ENCODE assay signal across 1 cellular context in genomic region chr19:11204943-11205349, GRCh38.
TF ChIP-seq lines count a peak whose summit lies in the region.

No MANE protein-coding gene starts in this region.

TF ChIP-seq in GM23338, 12 proteins besides CTCF, POLR2A, EP300 and RAD21 (continued from another document):
- TF ChIP-seq, protein P1, sequence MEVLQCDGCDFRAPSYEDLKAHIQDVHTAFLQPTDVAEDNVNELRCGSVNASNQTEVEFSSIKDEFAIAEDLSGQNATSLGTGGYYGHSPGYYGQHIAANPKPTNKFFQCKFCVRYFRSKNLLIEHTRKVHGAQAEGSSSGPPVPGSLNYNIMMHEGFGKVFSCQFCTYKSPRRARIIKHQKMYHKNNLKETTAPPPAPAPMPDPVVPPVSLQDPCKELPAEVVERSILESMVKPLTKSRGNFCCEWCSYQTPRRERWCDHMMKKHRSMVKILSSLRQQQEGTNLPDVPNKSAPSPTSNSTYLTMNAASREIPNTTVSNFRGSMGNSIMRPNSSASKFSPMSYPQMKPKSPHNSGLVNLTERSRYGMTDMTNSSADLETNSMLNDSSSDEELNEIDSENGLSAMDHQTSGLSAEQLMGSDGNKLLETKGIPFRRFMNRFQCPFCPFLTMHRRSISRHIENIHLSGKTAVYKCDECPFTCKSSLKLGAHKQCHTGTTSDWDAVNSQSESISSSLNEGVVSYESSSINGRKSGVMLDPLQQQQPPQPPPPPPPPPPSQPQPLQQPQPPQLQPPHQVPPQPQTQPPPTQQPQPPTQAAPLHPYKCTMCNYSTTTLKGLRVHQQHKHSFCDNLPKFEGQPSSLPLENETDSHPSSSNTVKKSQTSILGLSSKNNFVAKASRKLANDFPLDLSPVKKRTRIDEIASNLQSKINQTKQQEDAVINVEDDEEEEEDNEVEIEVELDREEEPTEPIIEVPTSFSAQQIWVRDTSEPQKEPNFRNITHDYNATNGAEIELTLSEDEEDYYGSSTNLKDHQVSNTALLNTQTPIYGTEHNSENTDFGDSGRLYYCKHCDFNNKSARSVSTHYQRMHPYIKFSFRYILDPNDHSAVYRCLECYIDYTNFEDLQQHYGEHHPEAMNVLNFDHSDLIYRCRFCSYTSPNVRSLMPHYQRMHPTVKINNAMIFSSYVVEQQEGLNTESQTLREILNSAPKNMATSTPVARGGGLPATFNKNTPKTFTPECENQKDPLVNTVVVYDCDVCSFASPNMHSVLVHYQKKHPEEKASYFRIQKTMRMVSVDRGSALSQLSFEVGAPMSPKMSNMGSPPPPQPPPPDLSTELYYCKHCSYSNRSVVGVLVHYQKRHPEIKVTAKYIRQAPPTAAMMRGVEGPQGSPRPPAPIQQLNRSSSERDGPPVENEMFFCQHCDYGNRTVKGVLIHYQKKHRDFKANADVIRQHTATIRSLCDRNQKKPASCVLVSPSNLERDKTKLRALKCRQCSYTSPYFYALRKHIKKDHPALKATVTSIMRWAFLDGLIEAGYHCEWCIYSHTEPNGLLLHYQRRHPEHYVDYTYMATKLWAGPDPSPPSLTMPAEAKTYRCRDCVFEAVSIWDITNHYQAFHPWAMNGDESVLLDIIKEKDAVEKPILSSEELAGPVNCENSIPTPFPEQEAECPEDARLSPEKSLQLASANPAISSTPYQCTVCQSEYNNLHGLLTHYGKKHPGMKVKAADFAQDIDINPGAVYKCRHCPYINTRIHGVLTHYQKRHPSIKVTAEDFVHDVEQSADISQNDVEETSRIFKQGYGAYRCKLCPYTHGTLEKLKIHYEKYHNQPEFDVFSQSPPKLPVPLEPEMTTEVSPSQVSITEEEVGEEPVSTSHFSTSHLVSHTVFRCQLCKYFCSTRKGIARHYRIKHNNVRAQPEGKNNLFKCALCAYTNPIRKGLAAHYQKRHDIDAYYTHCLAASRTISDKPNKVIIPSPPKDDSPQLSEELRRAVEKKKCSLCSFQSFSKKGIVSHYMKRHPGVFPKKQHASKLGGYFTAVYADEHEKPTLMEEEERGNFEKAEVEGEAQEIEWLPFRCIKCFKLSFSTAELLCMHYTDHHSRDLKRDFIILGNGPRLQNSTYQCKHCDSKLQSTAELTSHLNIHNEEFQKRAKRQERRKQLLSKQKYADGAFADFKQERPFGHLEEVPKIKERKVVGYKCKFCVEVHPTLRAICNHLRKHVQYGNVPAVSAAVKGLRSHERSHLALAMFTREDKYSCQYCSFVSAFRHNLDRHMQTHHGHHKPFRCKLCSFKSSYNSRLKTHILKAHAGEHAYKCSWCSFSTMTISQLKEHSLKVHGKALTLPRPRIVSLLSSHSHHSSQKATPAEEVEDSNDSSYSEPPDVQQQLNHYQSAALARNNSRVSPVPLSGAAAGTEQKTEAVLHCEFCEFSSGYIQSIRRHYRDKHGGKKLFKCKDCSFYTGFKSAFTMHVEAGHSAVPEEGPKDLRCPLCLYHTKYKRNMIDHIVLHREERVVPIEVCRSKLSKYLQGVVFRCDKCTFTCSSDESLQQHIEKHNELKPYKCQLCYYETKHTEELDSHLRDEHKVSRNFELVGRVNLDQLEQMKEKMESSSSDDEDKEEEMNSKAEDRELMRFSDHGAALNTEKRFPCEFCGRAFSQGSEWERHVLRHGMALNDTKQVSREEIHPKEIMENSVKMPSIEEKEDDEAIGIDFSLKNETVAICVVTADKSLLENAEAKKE (CRISPR knock-in tag; IDR thresholded peaks at IDR 0.05), result no peak
- TF ChIP-seq EZH2phosphoT487 (IDR thresholded peaks at IDR 0.05; ENCODE audit: unreplicated experiment) (no peak), CREB1 (CRISPR knock-in tag; IDR thresholded peaks at IDR 0.05; ENCODE audit: low read depth) (no peak)
- TF ChIP-seq, protein P2, sequence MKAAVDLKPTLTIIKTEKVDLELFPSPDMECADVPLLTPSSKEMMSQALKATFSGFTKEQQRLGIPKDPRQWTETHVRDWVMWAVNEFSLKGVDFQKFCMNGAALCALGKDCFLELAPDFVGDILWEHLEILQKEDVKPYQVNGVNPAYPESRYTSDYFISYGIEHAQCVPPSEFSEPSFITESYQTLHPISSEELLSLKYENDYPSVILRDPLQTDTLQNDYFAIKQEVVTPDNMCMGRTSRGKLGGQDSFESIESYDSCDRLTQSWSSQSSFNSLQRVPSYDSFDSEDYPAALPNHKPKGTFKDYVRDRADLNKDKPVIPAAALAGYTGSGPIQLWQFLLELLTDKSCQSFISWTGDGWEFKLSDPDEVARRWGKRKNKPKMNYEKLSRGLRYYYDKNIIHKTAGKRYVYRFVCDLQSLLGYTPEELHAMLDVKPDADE (IDR thresholded peaks at IDR 0.05), result no peak
